ENCODE assay signal across 8 cellular contexts in genomic region chr11:46348566-46348981, GRCh38. TPM values are rescaled to one million over a fixed set of nuclear protein-coding genes. Genes with fewer than 3 reads are reported as not detected.
DNase-seq lines count a peak whose midpoint lies in the region; ATAC-seq and TF ChIP-seq lines count a peak whose summit lies in the region.

No MANE protein-coding gene starts in this region.

- no peaks in the 10 kb centered on the region for H3F3A ChIP-seq in neural cell (ENCODE audit: insufficient read depth, low read length, poor library complexity, severe bottlenecking)

- H3K27ac ChIP-seq in Panc1 (ENCODE audit: low read length) (peak overlapping the region; percentile 82), duodenal mucosa (ENCODE audit: low read depth, low read length) (peak overlapping the region; percentile 81), neural cell (ENCODE audit: low read length) (no peak overlapping the region)

- TF ChIP-seq CTCF in CD14-positive monocyte (IDR thresholded peaks at IDR 0.05) (no peak), Panc1 (IDR thresholded peaks at IDR 0.05) (no peak), neural cell (IDR thresholded peaks at IDR 0.05; ENCODE audit: poor library complexity, severe bottlenecking) (no peak), omental fat pad (IDR thresholded peaks at IDR 0.05) (no peak)

- peaks cover 83% of the 10 kb centered on the region for H3K4me1 Mint-ChIP-seq in CD14-positive monocyte

- peak overlapping the region; percentile 78 to 85 for H3K4me3 Mint-ChIP-seq in CD14-positive monocyte

- peaks cover 19% of the 10 kb centered on the region for H3K79me2 ChIP-seq in neural cell (replicated peaks; ENCODE audit: insufficient read depth, low read length)

- POLR2A ChIA-PET in Panc1 (lab: Charles Lee), result interaction anchor here (0.6 kb wide), 1 partner anchor 142 kb away, joined by 4 read pairs; no protein-coding TSS in a partner anchor

- no TSS peak for BruUV-seq in Panc1 (replicated peaks; lab: Mats Ljungman, UMichigan)

- H3K4me3 ChIP-seq in Panc1 (ENCODE audit: low read depth in 2 of 2, low read length in 2 of 2) (peak overlapping the region; percentile 80 to 83), duodenal mucosa (ENCODE audit: low read depth in 1 of 2, low read length in 2 of 2) (peak overlapping the region; percentile 92 to 93), neural cell (ENCODE audit: low read length) (peak overlapping the region; percentile 91)

- CTCF ChIA-PET in Panc1 (lab: Charles Lee), result interaction anchor here (0.5 to 1.0 kb wide), 2 partner anchors 20 to 71 kb away, joined by 3 to 5 read pairs; no protein-coding TSS in a partner anchor

- H2AFZ ChIP-seq in neural cell (ENCODE audit: low read depth, low read length), result no peak overlapping the region

- H3K27ac Mint-ChIP-seq in CD14-positive monocyte, result peak overlapping the region; percentile 3 to 85 (median 71)

- peaks cover 12 to 52% of the 10 kb centered on the region in 2 donors for H3K36me3 Mint-ChIP-seq in CD14-positive monocyte

- no peak for TF ChIP-seq RAD21 in neural cell (conservative IDR thresholded peaks at IDR 0.05)

- no peaks in the 10 kb centered on the region for H3K27me3 Mint-ChIP-seq in CD14-positive monocyte (ENCODE audit: low read depth in 3 of 3)

- H3K9me2 ChIP-seq in neural cell (ENCODE audit: insufficient read depth, low read length), result no peaks in the 10 kb centered on the region

- TF ChIP-seq EP300 in neural cell (conservative IDR thresholded peaks at IDR 0.05; ENCODE audit: poor library complexity, severe bottlenecking), result no peak

- H4K20me1 ChIP-seq in neural cell (ENCODE audit: insufficient read depth), result no peaks in the 10 kb centered on the region

- peak overlapping the region; percentile 94 for H3K4me2 ChIP-seq in neural cell (ENCODE audit: low read length)

- H3K27me3 ChIP-seq in Panc1 (ENCODE audit: control insufficient read depth, insufficient read depth, low read length) (no peaks in the 10 kb centered on the region), duodenal mucosa (ENCODE audit: control insufficient read depth in 1 of 2, insufficient read depth in 2 of 2, low read length in 2 of 2) (no peaks in the 10 kb centered on the region), neural cell (ENCODE audit: insufficient read depth, low read depth, low read length) (no peaks in the 10 kb centered on the region)

- H3K9ac ChIP-seq in duodenal mucosa (ENCODE audit: low read depth in 1 of 2, low read length in 2 of 2), result peak overlapping the region; percentile 87 to 96
- no peak overlapping the region for H3K9ac ChIP-seq in neural cell (ENCODE audit: low read length)

- H3K9me3 ChIP-seq in Panc1 (ENCODE audit: control insufficient read depth, insufficient read depth, low read depth, low read length) (no peaks in the 10 kb centered on the region), duodenal mucosa (ENCODE audit: control insufficient read depth in 1 of 2, low read length in 2 of 2) (no peaks in the 10 kb centered on the region), neural cell (ENCODE audit: low read length) (no peaks in the 10 kb centered on the region)

- peaks cover 0 to 4% (median 0%) of the 10 kb centered on the region in 7 donors for H3K9me3 Mint-ChIP-seq in CD14-positive monocyte

- DNase-seq in CD14-positive monocyte (ENCODE audit: low spot score), result no peak
- no peak for DNase-seq in Panc1 (ENCODE audit: low read depth, low spot score)
- no peak for DNase-seq in NCI-H82 (lab: John Stamatoyannopoulos, UW)
- no peak for DNase-seq in DMS53 (lab: John Stamatoyannopoulos, UW)
- DNase-seq in superior temporal gyrus (ENCODE audit: extremely low spot score), result no peak
- DNase-seq in omental fat pad (ENCODE audit: low spot score), result no peak

- ATAC-seq in Panc1, result no peak
- no peak for ATAC-seq in omental fat pad (ENCODE audit: low FRiP score)

- in situ Hi-C loops in Panc1 (cut with HindIII; ENCODE audit: low pct_unique_long_range_greater_than_20kb, low sequenced_read_pairs), result no loop called here

- intact Hi-C loops in CD14-positive monocyte (cut with micrococcal nuclease) (loop anchor here in 1 of 2 donors (10.0 kb wide), 1 partner anchor 224 kb away; the partner anchor contains the start of gene PHF21A), Panc1 (cut with micrococcal nuclease; ENCODE audit: unreplicated experiment) (no loop called here)

- H3K36me3 ChIP-seq in Panc1 (ENCODE audit: control insufficient read depth, insufficient read depth, low read length) (no peaks in the 10 kb centered on the region), duodenal mucosa (ENCODE audit: control insufficient read depth in 1 of 2, insufficient read depth in 2 of 2, low read length in 2 of 2) (no peaks in the 10 kb centered on the region), neural cell (ENCODE audit: insufficient read depth, low read length) (no peaks in the 10 kb centered on the region)

- H3K4me1 ChIP-seq in Panc1 (ENCODE audit: control insufficient read depth, insufficient read depth, low read length) (peaks cover 27% of the 10 kb centered on the region), duodenal mucosa (ENCODE audit: control insufficient read depth in 1 of 2, insufficient read depth in 2 of 2, low read length in 2 of 2) (peaks cover 61% of the 10 kb centered on the region in 2 donors)

TF ChIP-seq in neural cell, 6 proteins besides CTCF, POLR2A, EP300 and RAD21:
- TF ChIP-seq, protein P1, sequence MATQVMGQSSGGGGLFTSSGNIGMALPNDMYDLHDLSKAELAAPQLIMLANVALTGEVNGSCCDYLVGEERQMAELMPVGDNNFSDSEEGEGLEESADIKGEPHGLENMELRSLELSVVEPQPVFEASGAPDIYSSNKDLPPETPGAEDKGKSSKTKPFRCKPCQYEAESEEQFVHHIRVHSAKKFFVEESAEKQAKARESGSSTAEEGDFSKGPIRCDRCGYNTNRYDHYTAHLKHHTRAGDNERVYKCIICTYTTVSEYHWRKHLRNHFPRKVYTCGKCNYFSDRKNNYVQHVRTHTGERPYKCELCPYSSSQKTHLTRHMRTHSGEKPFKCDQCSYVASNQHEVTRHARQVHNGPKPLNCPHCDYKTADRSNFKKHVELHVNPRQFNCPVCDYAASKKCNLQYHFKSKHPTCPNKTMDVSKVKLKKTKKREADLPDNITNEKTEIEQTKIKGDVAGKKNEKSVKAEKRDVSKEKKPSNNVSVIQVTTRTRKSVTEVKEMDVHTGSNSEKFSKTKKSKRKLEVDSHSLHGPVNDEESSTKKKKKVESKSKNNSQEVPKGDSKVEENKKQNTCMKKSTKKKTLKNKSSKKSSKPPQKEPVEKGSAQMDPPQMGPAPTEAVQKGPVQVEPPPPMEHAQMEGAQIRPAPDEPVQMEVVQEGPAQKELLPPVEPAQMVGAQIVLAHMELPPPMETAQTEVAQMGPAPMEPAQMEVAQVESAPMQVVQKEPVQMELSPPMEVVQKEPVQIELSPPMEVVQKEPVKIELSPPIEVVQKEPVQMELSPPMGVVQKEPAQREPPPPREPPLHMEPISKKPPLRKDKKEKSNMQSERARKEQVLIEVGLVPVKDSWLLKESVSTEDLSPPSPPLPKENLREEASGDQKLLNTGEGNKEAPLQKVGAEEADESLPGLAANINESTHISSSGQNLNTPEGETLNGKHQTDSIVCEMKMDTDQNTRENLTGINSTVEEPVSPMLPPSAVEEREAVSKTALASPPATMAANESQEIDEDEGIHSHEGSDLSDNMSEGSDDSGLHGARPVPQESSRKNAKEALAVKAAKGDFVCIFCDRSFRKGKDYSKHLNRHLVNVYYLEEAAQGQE (IDR thresholded peaks at IDR 0.05; ENCODE audit: borderline replicate concordance), result no peak
- TF ChIP-seq MXI1 (conservative IDR thresholded peaks at IDR 0.05; ENCODE audit: poor library complexity, severe bottlenecking), result no peak
- TF ChIP-seq SMC3 (conservative IDR thresholded peaks at IDR 0.05; ENCODE audit: poor library complexity), result no peak
- TF ChIP-seq POLR2AphosphoS5 (IDR thresholded peaks at IDR 0.05), result no peak
- TF ChIP-seq TAF1 (IDR thresholded peaks at IDR 0.05; ENCODE audit: low read depth), result no peak
- TF ChIP-seq EZH2 (IDR thresholded peaks at IDR 0.05; ENCODE audit: borderline replicate concordance, insufficient read depth, low read length, poor library complexity, severe bottlenecking), result no peak

RNA-seq across cellular contexts. Expression of gene DGKZ, which starts 1.3 kb away (rescaled TPM):
- polyA plus RNA-seq in CD14-positive monocyte (10 to 100 TPM; 30.4 to 33.4 TPM), neural cell (55.7 and 91.0 TPM in 2 replicates)
- total RNA-seq in Panc1 (2021; ENCODE audit: unreplicated experiment) (104 TPM), omental fat pad (10 to 100 TPM; 29.2 to 79.4 (median 63.3) TPM)
- 172 TPM for polyA plus RNA-seq in Panc1 (2012; ENCODE audit: insufficient read length)
- 62.5 and 66.7 TPM in 2 replicates for polyA minus RNA-seq in neural cell

RNA-seq across cellular contexts. Expression of gene MDK, which starts 32.9 kb away (rescaled TPM):
- not detected for polyA plus RNA-seq in CD14-positive monocyte
- 252 TPM for total RNA-seq in Panc1 (2021; ENCODE audit: unreplicated experiment)
- 741 TPM for polyA plus RNA-seq in Panc1 (2012; ENCODE audit: insufficient read length)
- polyA plus RNA-seq in neural cell, result 90.3 and 120 TPM in 2 replicates
- polyA minus RNA-seq in neural cell, result 34.3 and 38.1 TPM in 2 replicates
- total RNA-seq in omental fat pad, result 10 to 100 TPM; 11.7 to 18.1 (median 15.2) TPM

RNA-seq across cellular contexts. Expression of gene CHRM4, which starts 43.0 kb away (rescaled TPM):
- polyA plus RNA-seq in CD14-positive monocyte (under 1 TPM in 1 of 2 donors, not detected in 1; 0.15 TPM), neural cell (8.2 and 11.6 TPM in 2 replicates)
- total RNA-seq in Panc1 (2021; ENCODE audit: unreplicated experiment) (3.1 TPM), omental fat pad (under 1 TPM in 2 of 4 donors, not detected in 2; 0.63 to 0.74 TPM)
- 3.1 TPM for polyA plus RNA-seq in Panc1 (2012; ENCODE audit: insufficient read length)
- 18.4 and 24.1 TPM in 2 replicates for polyA minus RNA-seq in neural cell

Comparison
In these comparisons a context has a peak if more than half of its experiments do, and no peak if none do; other contexts are left out.
1. RNA of gene MDK, which starts 32.9 kb away (total RNA-seq): 252 TPM in Panc1 (single experiment); 11.7 to 18.1 TPM in omental fat pad; every median in the first group is over 10 times any median in the second.
2. Peak in every context shown above with its lines, with median percentiles within 50 percentile points of each other: H3K4me3 ChIP-seq.